Comparison of ENCODE assay signal across 14 cellular contexts in genomic region chr5:14341571-14342225, GRCh38.
DNase-seq lines count a peak whose midpoint lies in the region; ATAC-seq and TF ChIP-seq lines count a peak whose summit lies in the region.
"Had no signal": no experiment of that assay in that cellular context is flagged by ENCODE, and none has a peak within 500 bp of the region (broad histone marks: within the 10 kb centered on the region; RNA-seq: fewer than 3 reads in every experiment).

No MANE protein-coding gene starts in this region.

- no peak overlapping the region for H3K27ac ChIP-seq in SJCRH30

- H3K9me3 ChIP-seq in SJCRH30 (replicated peaks) = no peaks in the 10 kb centered on the region

- no peaks in the 10 kb centered on the region for H3K27me3 ChIP-seq in SJCRH30

- H3K27ac Mint-ChIP-seq in brain (peak overlapping the region in 4 of 5 experiments; percentile 30 to 72 (median 48)), naive B cell (peak overlapping the region; percentile 27 to 93 (median 70)), immature natural killer cell (peak overlapping the region in 1 of 6 donors; percentile 6)
- H3K27ac Mint-ChIP-seq: activated CD8-positive, alpha-beta T cell treated with anti-CD3 and anti-CD28 coated beads, Interleukin-2, amount 10 ng/mL, durations not matched to agents 7 days and 5 days had no signal

- H3K36me3 Mint-ChIP-seq in brain (peaks cover 79% of the 10 kb centered on the region), naive B cell (peaks cover 9 to 23% of the 10 kb centered on the region in 2 donors), immature natural killer cell (peaks cover 8 to 29% (median 8%) of the 10 kb centered on the region in 3 donors)

- H3K27me3 Mint-ChIP-seq in brain (no peaks in the 10 kb centered on the region), naive B cell (no peaks in the 10 kb centered on the region), immature natural killer cell (ENCODE audit: low read depth in 3 of 3) (no peaks in the 10 kb centered on the region)

- no peak overlapping the region for H3K4me3 ChIP-seq in SJCRH30

- H3K4me3 Mint-ChIP-seq in brain (no peak overlapping the region), naive B cell (peak overlapping the region; percentile 58 to 89 (median 66)), immature natural killer cell (no peak overlapping the region)
- H3K4me3 Mint-ChIP-seq: activated CD8-positive, alpha-beta T cell treated with anti-CD3 and anti-CD28 coated beads, Interleukin-2, amount 10 ng/mL, durations not matched to agents 7 days and 5 days had no signal

- H3K4me1 ChIP-seq in SJCRH30 = no peaks in the 10 kb centered on the region

- ATAC-seq in GM19023 (IDR thresholded peaks at IDR 0.05; ENCODE audit: unreplicated experiment) (peak; percentile 11), HG03066 (IDR thresholded peaks at IDR 0.05; ENCODE audit: low read depth, unreplicated experiment) (peak; percentile 13), naive B cell (ENCODE audit: low read depth in 2 of 2) (peak; percentile 54 to 55), HG02840 (IDR thresholded peaks at IDR 0.05; ENCODE audit: low FRiP score, unreplicated experiment) (no peak)
- ATAC-seq: activated CD8-positive, alpha-beta T cell treated with anti-CD3 and anti-CD28 coated beads, Interleukin-2, amount 10 ng/mL, durations not matched to agents 7 days and 5 days had no signal

- H3K36me3 ChIP-seq in SJCRH30 = 0 out of 2 replicates have a peak, but pooled peaks cover 4% of the 10 kb centered on the region

- DNase-seq in naive B cell (peak; percentile 11), SJCRH30 (no peak), immature natural killer cell (no peak)
- DNase-seq in activated CD4-positive, alpha-beta T cell treated with anti-CD3 and anti-CD28 coated beads, Interleukin-2, amount 50 U/mL, for 48 hours = no peak
- DNase-seq: activated CD8-positive, alpha-beta T cell treated with anti-CD3 and anti-CD28 coated beads, Interleukin-2, amount 10 ng/mL, durations not matched to agents 7 days and 5 days; activated naive CD4-positive, alpha-beta T cell treated with anti-CD3 and anti-CD28 coated beads, Interleukin-2, amount 50 U/mL, for 16 hours; C1 segment of cervical spinal cord; central memory CD4-positive, alpha-beta T cell; hypothalamus; stimulated activated CD4-positive, alpha-beta T cell treated with anti-CD3 and anti-CD28 coated beads, Interleukin-4, amount 100 ng/mL, for 4 hours had no signal

- H3K4me1 Mint-ChIP-seq in brain (peaks cover 44% of the 10 kb centered on the region), naive B cell (peaks cover 40 to 45% (median 40%) of the 10 kb centered on the region in 3 donors), immature natural killer cell (no peaks in the 10 kb centered on the region)

- H3K9me3 Mint-ChIP-seq in brain (peaks cover 0 to 9% (median 4%) of the 10 kb centered on the region in 5 experiments), naive B cell (no peaks in the 10 kb centered on the region), immature natural killer cell (no peaks in the 10 kb centered on the region)

- no peak for TF ChIP-seq CTCF in brain (conservative IDR thresholded peaks at IDR 0.05)

Comparison
In these comparisons a context has a peak if more than half of its experiments do, and no peak if none do; other contexts are left out.
1. H3K4me3 Mint-ChIP-seq: peak in naive B cell (8 of 8); none in brain (0 of 5) and immature natural killer cell (0 of 5).